In genomic region chrX:154545673-154546274, GRCh38 we compare ENCODE assay signal across 9 cellular contexts. TPM values are rescaled to one million over a fixed set of nuclear protein-coding genes. Genes with fewer than 3 reads are reported as not detected.
DNase-seq lines count a peak whose midpoint lies in the region; ATAC-seq, FAIRE-seq and TF ChIP-seq lines count a peak whose summit lies in the region.
"Had no signal": no experiment of that assay in that cellular context is flagged by ENCODE, and none has a peak within 500 bp of the region (broad histone marks: within the 10 kb centered on the region; RNA-seq: fewer than 3 reads in every experiment).

No MANE protein-coding gene starts in this region.

- H3K9me3 Mint-ChIP-seq in activated T-cell treated with anti-CD3 and anti-CD28 coated beads, Interleukin-2, amount 50 U/mL, for 72 hours = no peaks in the 10 kb centered on the region
- H3K9me3 Mint-ChIP-seq in activated naive CD4-positive, alpha-beta T cell treated with anti-CD3 and anti-CD28 coated beads, Interleukin-2, amount 50 U/mL, for 72 hours = no peaks in the 10 kb centered on the region

- peaks cover 4 to 5% of the 10 kb centered on the region in 2 donors for H3K36me3 Mint-ChIP-seq in activated T-cell treated with anti-CD3 and anti-CD28 coated beads, Interleukin-2, amount 50 U/mL, for 72 hours (ENCODE audit: insufficient read depth in 2 of 2)
- peaks cover 11 to 19% of the 10 kb centered on the region in 2 donors for H3K36me3 Mint-ChIP-seq in activated naive CD4-positive, alpha-beta T cell treated with anti-CD3 and anti-CD28 coated beads, Interleukin-2, amount 50 U/mL, for 72 hours

- WGBS in thymus = 97% methylated on average over 17 of the region's 17 CpGs

- peak overlapping the region; percentile 70 to 75 for H3K4me3 Mint-ChIP-seq in activated T-cell treated with anti-CD3 and anti-CD28 coated beads, Interleukin-2, amount 50 U/mL, for 72 hours

- no peak for DNase-seq in activated T-cell treated with anti-CD3 and anti-CD28 coated beads, Interleukin-2, amount 50 U/mL, for 72 hours
- no peak for DNase-seq in activated T-cell treated with anti-CD3 and anti-CD28 coated beads, Interleukin-2, amount 50 U/mL, for 48 hours
- no peak for DNase-seq in activated naive CD4-positive, alpha-beta T cell treated with anti-CD3 and anti-CD28 coated beads, Interleukin-2, amount 50 U/mL, for 72 hours (ENCODE audit: low spot score in 2 of 2)
- DNase-seq in kidney = peak; percentile 61
- DNase-seq in head of caudate nucleus = no peak
- no peak for DNase-seq in cerebellar cortex (ENCODE audit: low spot score)

- H3K9me3 ChIP-seq in kidney (ENCODE audit: control insufficient read depth in 1 of 2, low read length in 2 of 2) (no peaks in the 10 kb centered on the region), thymus (ENCODE audit: control insufficient read depth) (no peaks in the 10 kb centered on the region)

- no peaks in the 10 kb centered on the region for H3K27me3 Mint-ChIP-seq in activated T-cell treated with anti-CD3 and anti-CD28 coated beads, Interleukin-2, amount 50 U/mL, for 72 hours (ENCODE audit: low read depth)

- peak overlapping the region; percentile 33 for H3K27ac Mint-ChIP-seq in activated T-cell treated with anti-CD3 and anti-CD28 coated beads, Interleukin-2, amount 50 U/mL, for 72 hours
- H3K27ac Mint-ChIP-seq in activated naive CD4-positive, alpha-beta T cell treated with anti-CD3 and anti-CD28 coated beads, Interleukin-2, amount 50 U/mL, for 72 hours = peak overlapping the region; percentile 29 to 99

- no peak for FAIRE-seq in kidney (lab: Jason Lieb, UNC)
- FAIRE-seq: urothelium cell line had no signal

- no peaks in the 10 kb centered on the region for H3K27me3 ChIP-seq in thymus (ENCODE audit: control insufficient read depth, insufficient read depth)

- no peak for ATAC-seq in activated T-cell treated with anti-CD3 and anti-CD28 coated beads, Interleukin-2, amount 50 U/mL, for 72 hours (replicated peaks in 1 of 2)
- no peak for ATAC-seq in activated naive CD4-positive, alpha-beta T cell treated with anti-CD3 and anti-CD28 coated beads, Interleukin-2, amount 50 U/mL, for 72 hours
- ATAC-seq in HG03439 (IDR thresholded peaks at IDR 0.05; ENCODE audit: unreplicated experiment) = no peak

- H3K4me1 ChIP-seq in kidney (ENCODE audit: control insufficient read depth in 1 of 2, insufficient read depth in 1 of 2, low read depth in 1 of 2, low read length in 2 of 2) (peaks cover 0 to 16% of the 10 kb centered on the region in 2 donors), thymus (ENCODE audit: control insufficient read depth, insufficient read depth, low read length) (peaks cover 15% of the 10 kb centered on the region)

- H3K4me1 Mint-ChIP-seq in activated T-cell treated with anti-CD3 and anti-CD28 coated beads, Interleukin-2, amount 50 U/mL, for 72 hours (ENCODE audit: low read depth) = peaks cover 67% of the 10 kb centered on the region

- H3K9ac ChIP-seq in kidney (ENCODE audit: low read length in 2 of 2) = peak overlapping the region in 1 of 2 donors; percentile 69

- intact Hi-C loops in kidney (cut with DNase I) = no loop called here
- intact Hi-C loops in head of caudate nucleus (cut with DNase I) = no loop called here

- H3K4me3 ChIP-seq in kidney (ENCODE audit: low read length in 2 of 2) (peak overlapping the region in 1 of 2 donors; percentile 62), thymus (ENCODE audit: low read length) (peak overlapping the region; percentile 74)

- H3K36me3 ChIP-seq in kidney (ENCODE audit: control insufficient read depth in 1 of 2, insufficient read depth in 2 of 2, low read length in 2 of 2) = no peaks in the 10 kb centered on the region
- H3K36me3 ChIP-seq in thymus (ENCODE audit: control insufficient read depth, insufficient read depth) = peaks cover 12% of the 10 kb centered on the region

- no peak for TF ChIP-seq CTCF in kidney (IDR thresholded peaks at IDR 0.05; ENCODE audit: borderline replicate concordance, extremely low read depth, insufficient read depth)

- no peak overlapping the region for H3K27ac ChIP-seq in kidney (ENCODE audit: low read depth in 2 of 2, low read length in 2 of 2)
- no peak overlapping the region for H3K27ac ChIP-seq in thymus (ENCODE audit: low read depth)

RNA-seq across cellular contexts. Expression of gene G6PD, which starts 0.9 kb away (rescaled TPM):
- 10 to 100 TPM; 46.9 to 47.3 TPM for total RNA-seq in activated T-cell treated with anti-CD3 and anti-CD28 coated beads, Interleukin-2, amount 50 U/mL, for 72 hours
- 10 to 100 TPM; 74.2 to 75.9 TPM for total RNA-seq in activated naive CD4-positive, alpha-beta T cell treated with anti-CD3 and anti-CD28 coated beads, Interleukin-2, amount 50 U/mL, for 72 hours
- total RNA-seq in kidney = 54.1 TPM
- polyA plus RNA-seq in kidney (ENCODE audit: insufficient read depth, low read depth, low replicate concordance) = 34.7 TPM
- 21.0 TPM for polyA plus RNA-seq in thymus

RNA-seq across cellular contexts. Expression of gene IKBKG, which starts 1.6 kb away (rescaled TPM):
- total RNA-seq in activated T-cell treated with anti-CD3 and anti-CD28 coated beads, Interleukin-2, amount 50 U/mL, for 72 hours = 10 to 100 TPM; 38.4 to 39.4 TPM
- 10 to 100 TPM; 34.2 to 35.0 TPM for total RNA-seq in activated naive CD4-positive, alpha-beta T cell treated with anti-CD3 and anti-CD28 coated beads, Interleukin-2, amount 50 U/mL, for 72 hours
- total RNA-seq in kidney = 31.3 TPM
- 23.3 TPM for polyA plus RNA-seq in kidney (ENCODE audit: insufficient read depth, low read depth, low replicate concordance)
- 38.3 TPM for polyA plus RNA-seq in thymus

RNA-seq across cellular contexts. Expression of gene FAM3A, which starts 29.7 kb away (rescaled TPM):
- total RNA-seq in activated T-cell treated with anti-CD3 and anti-CD28 coated beads, Interleukin-2, amount 50 U/mL, for 72 hours = 10 to 100 TPM; 31.2 to 32.9 TPM
- total RNA-seq in activated naive CD4-positive, alpha-beta T cell treated with anti-CD3 and anti-CD28 coated beads, Interleukin-2, amount 50 U/mL, for 72 hours = 10 to 100 TPM; 27.7 to 32.7 TPM
- total RNA-seq in kidney = 39.5 TPM
- polyA plus RNA-seq in kidney (ENCODE audit: insufficient read depth, low read depth, low replicate concordance) (73.4 TPM), thymus (73.4 TPM)

RNA-seq across cellular contexts. Expression of gene CTAG1A, which starts 39.2 kb away (rescaled TPM):
- not detected for total RNA-seq in activated T-cell treated with anti-CD3 and anti-CD28 coated beads, Interleukin-2, amount 50 U/mL, for 72 hours
- not detected for total RNA-seq in activated naive CD4-positive, alpha-beta T cell treated with anti-CD3 and anti-CD28 coated beads, Interleukin-2, amount 50 U/mL, for 72 hours
- not detected for total RNA-seq in kidney
- polyA plus RNA-seq in kidney (ENCODE audit: insufficient read depth, low read depth, low replicate concordance) (not detected), thymus (0.07 TPM)

RNA-seq across cellular contexts. Expression of gene SLC10A3, which starts 55.3 kb away (rescaled TPM):
- 10 to 100 TPM; 19.9 to 25.1 TPM for total RNA-seq in activated T-cell treated with anti-CD3 and anti-CD28 coated beads, Interleukin-2, amount 50 U/mL, for 72 hours
- 10 to 100 TPM in 1 of 2 donors, 1 to 10 TPM in 1; 9.8 to 15.6 TPM for total RNA-seq in activated naive CD4-positive, alpha-beta T cell treated with anti-CD3 and anti-CD28 coated beads, Interleukin-2, amount 50 U/mL, for 72 hours
- 27.3 TPM for total RNA-seq in kidney
- polyA plus RNA-seq in kidney (ENCODE audit: insufficient read depth, low read depth, low replicate concordance) = 19.0 TPM
- 21.6 TPM for polyA plus RNA-seq in thymus
